In the genomic region with DNA sequence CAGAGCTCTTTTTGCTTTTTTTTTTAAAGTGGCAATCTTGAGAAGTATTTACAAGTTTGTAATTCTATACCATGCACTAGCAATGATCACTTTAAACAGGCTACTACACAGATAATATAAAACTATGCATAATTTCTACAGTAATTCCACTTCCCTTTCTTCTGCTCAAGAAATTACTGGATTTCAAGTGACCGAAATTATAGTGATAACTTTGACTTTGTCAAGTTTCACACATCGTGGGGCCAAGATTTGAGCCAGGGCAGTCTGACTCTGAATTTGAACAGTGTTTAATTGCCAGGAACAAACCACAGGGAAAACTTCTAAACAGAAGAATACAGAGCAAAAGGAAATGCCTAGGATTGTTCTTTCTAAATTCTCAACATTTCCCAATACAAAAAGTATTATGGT, we compare ENCODE assay signal across 16 cellular contexts.
DNase-seq lines count a peak whose midpoint lies in the region; ATAC-seq and TF ChIP-seq lines count a peak whose summit lies in the region.
"Had no signal": no experiment of that assay in that cellular context is flagged by ENCODE, and none has a peak within 500 bp of the region (broad histone marks: within the 10 kb centered on the region; RNA-seq: fewer than 3 reads in every experiment).

No MANE protein-coding gene starts in this region.

- BruUV-seq in MCF 10A (replicated peaks; lab: Mats Ljungman, UMichigan) = TSS peak; percentile 13

- CTCF ChIA-PET in MCF 10A (lab: Yijun Ruan, JAX) = interaction anchor here (0.6 to 4.1 kb wide), 31 partner anchors 10 to 598 kb away, joined by 3 to 72 read pairs (median 6); no protein-coding TSS in a partner anchor

- DNase-seq in natural killer cell treated with Interleukin-12 subunit alpha and Interleukin-12 subunit beta and Interleukin-15 and Interleukin-18, amount 100 ng/mL, for 72 hours (ENCODE audit: low spot score) = no peak
- no peak for DNase-seq in natural killer cell
- DNase-seq in MCF 10A (ENCODE audit: unreplicated experiment) = no peak
- no peak for DNase-seq in lower lobe of right lung
- DNase-seq in uterus = no peak
- no peak for DNase-seq in erythroblast (lab: John Stamatoyannopoulos, UW)
- no peak for DNase-seq in type B pancreatic cell (ENCODE audit: extremely low spot score, unreplicated experiment)
- DNase-seq: activated effector memory CD4-positive, alpha-beta T cell treated with Interleukin-2 at 50 U/mL for 16 hours; BE2C; GDM1; stimulated activated CD4-positive, alpha-beta T cell treated with anti-CD3 and anti-CD28 coated beads, Interleukin-15, amount 100 ng/mL, for 24 hours; stimulated activated naive CD8-positive, alpha-beta T cell treated with anti-CD3 and anti-CD28 coated beads, Interleukin-15, Interleukin-2, amounts not matched to agents 100 U/mL and 50 U/mL, for 24 hours; WERI-Rb-1 had no signal

- H3K27ac Mint-ChIP-seq in natural killer cell treated with Interleukin-12 subunit alpha and Interleukin-12 subunit beta and Interleukin-15 and Interleukin-18, amount 100 ng/mL, for 72 hours = peak overlapping the region; percentile 70 to 83
- H3K27ac Mint-ChIP-seq in natural killer cell (peak overlapping the region in 1 of 2 donors; percentile 65), MCF 10A (ENCODE audit: low read depth, unreplicated experiment) (peak overlapping the region; percentile 78), type B pancreatic cell (no peak overlapping the region)

- H3K27ac ChIP-seq in lower lobe of right lung = peak overlapping the region; percentile 2
- peak overlapping the region; percentile 6 to 72 for H3K27ac ChIP-seq in uterus
- H3K27ac ChIP-seq: KMS-11, WERI-Rb-1 had no signal

- peak overlapping the region; percentile 19 for H3K4me3 Mint-ChIP-seq in natural killer cell treated with Interleukin-12 subunit alpha and Interleukin-12 subunit beta and Interleukin-15 and Interleukin-18, amount 100 ng/mL, for 72 hours
- no peak overlapping the region for H3K4me3 Mint-ChIP-seq in natural killer cell
- H3K4me3 Mint-ChIP-seq in MCF 10A (ENCODE audit: unreplicated experiment) = peak overlapping the region; percentile 53
- H3K4me3 Mint-ChIP-seq in type B pancreatic cell = no peak overlapping the region
- H3K4me3 Mint-ChIP-seq: neural crest cell had no signal

- H3K4me1 Mint-ChIP-seq in natural killer cell treated with Interleukin-12 subunit alpha and Interleukin-12 subunit beta and Interleukin-15 and Interleukin-18, amount 100 ng/mL, for 72 hours (ENCODE audit: low read depth in 2 of 2) = peaks cover 51 to 65% of the 10 kb centered on the region in 2 donors
- H3K4me1 Mint-ChIP-seq in natural killer cell (peaks cover 60 to 64% of the 10 kb centered on the region in 2 donors), MCF 10A (ENCODE audit: insufficient read depth, unreplicated experiment) (peaks cover 40% of the 10 kb centered on the region), type B pancreatic cell (ENCODE audit: unreplicated experiment) (peaks cover 9% of the 10 kb centered on the region)

- ATAC-seq in natural killer cell treated with Interleukin-12 subunit alpha and Interleukin-12 subunit beta and Interleukin-15 and Interleukin-18, amount 100 ng/mL, for 72 hours = no peak
- ATAC-seq in natural killer cell = no peak
- ATAC-seq in lower lobe of right lung = no peak
- ATAC-seq in GM19023 (IDR thresholded peaks at IDR 0.05; ENCODE audit: unreplicated experiment) = no peak
- ATAC-seq: stimulated activated naive CD8-positive, alpha-beta T cell treated with anti-CD3 and anti-CD28 coated beads, Interleukin-15, Interleukin-2, amounts not matched to agents 100 U/mL and 50 U/mL, for 24 hours had no signal

- POLR2A ChIA-PET in MCF 10A (lab: Yijun Ruan, JAX) = interaction anchor here (0.6 to 4.4 kb wide), 23 partner anchors 12 to 299 kb away, joined by 3 to 32 read pairs (median 7); no protein-coding TSS in a partner anchor

- peaks cover 2% of the 10 kb centered on the region for H3K36me3 Mint-ChIP-seq in natural killer cell treated with Interleukin-12 subunit alpha and Interleukin-12 subunit beta and Interleukin-15 and Interleukin-18, amount 100 ng/mL, for 72 hours
- no peaks in the 10 kb centered on the region for H3K36me3 Mint-ChIP-seq in natural killer cell
- H3K36me3 Mint-ChIP-seq in MCF 10A (ENCODE audit: insufficient read depth, unreplicated experiment) = peaks cover 49% of the 10 kb centered on the region
- H3K36me3 Mint-ChIP-seq in type B pancreatic cell = no peaks in the 10 kb centered on the region

- no peaks in the 10 kb centered on the region for H3K9me3 ChIP-seq in lower lobe of right lung
- no peaks in the 10 kb centered on the region for H3K9me3 ChIP-seq in uterus
- H3K9me3 ChIP-seq: BE2C had no signal

- no peaks in the 10 kb centered on the region for H3K9me3 Mint-ChIP-seq in natural killer cell treated with Interleukin-12 subunit alpha and Interleukin-12 subunit beta and Interleukin-15 and Interleukin-18, amount 100 ng/mL, for 72 hours
- H3K9me3 Mint-ChIP-seq in natural killer cell (no peaks in the 10 kb centered on the region), MCF 10A (ENCODE audit: unreplicated experiment) (no peaks in the 10 kb centered on the region), type B pancreatic cell (no peaks in the 10 kb centered on the region)
- H3K9me3 Mint-ChIP-seq: neural crest cell had no signal

- no peaks in the 10 kb centered on the region for H3K27me3 ChIP-seq in lower lobe of right lung (ENCODE audit: low read depth)
- H3K27me3 ChIP-seq in uterus = no peaks in the 10 kb centered on the region
- H3K27me3 ChIP-seq: BE2C had no signal

- H3K36me3 ChIP-seq in lower lobe of right lung = peaks cover 5% of the 10 kb centered on the region
- no peaks in the 10 kb centered on the region for H3K36me3 ChIP-seq in uterus
- H3K36me3 ChIP-seq: BE2C, WERI-Rb-1 had no signal

- no peaks in the 10 kb centered on the region for H3K27me3 Mint-ChIP-seq in natural killer cell treated with Interleukin-12 subunit alpha and Interleukin-12 subunit beta and Interleukin-15 and Interleukin-18, amount 100 ng/mL, for 72 hours
- H3K27me3 Mint-ChIP-seq in natural killer cell (ENCODE audit: low read depth in 2 of 2) (no peaks in the 10 kb centered on the region), MCF 10A (ENCODE audit: insufficient read depth, unreplicated experiment) (no peaks in the 10 kb centered on the region), type B pancreatic cell (peaks cover 3% of the 10 kb centered on the region)

- H3K4me3 ChIP-seq in lower lobe of right lung (no peak overlapping the region), uterus (no peak overlapping the region)

- no peak for TF ChIP-seq CTCF in natural killer cell (IDR thresholded peaks at IDR 0.05)
- no peak for TF ChIP-seq CTCF in MCF 10A (IDR thresholded peaks at IDR 0.05; ENCODE audit: unreplicated experiment)
- TF ChIP-seq CTCF in lower lobe of right lung (IDR thresholded peaks at IDR 0.05) = no peak
- no peak for TF ChIP-seq CTCF in uterus (IDR thresholded peaks at IDR 0.05)
- TF ChIP-seq CTCF in type B pancreatic cell (conservative IDR thresholded peaks at IDR 0.05) = no peak

- H3K4me1 ChIP-seq in lower lobe of right lung (peaks cover 42% of the 10 kb centered on the region), uterus (peaks cover 4 to 18% of the 10 kb centered on the region in 2 donors)
- H3K4me1 ChIP-seq: BE2C had no signal

- intact Hi-C loops in natural killer cell (cut with micrococcal nuclease) = no loop called here
- intact Hi-C loops in MCF 10A (cut with micrococcal nuclease) = no loop called here
- intact Hi-C loops in lower lobe of right lung (cut with DNase I) = no loop called here
- intact Hi-C loops in uterus (cut with DNase I; ENCODE audit: low total_unique reads) = no loop called here

- TF ChIP-seq POLR2A in uterus (IDR thresholded peaks at IDR 0.05) (no peak), erythroblast (IDR thresholded peaks at IDR 0.05; ENCODE audit: low read length) (no peak)

Comparison
In these comparisons a context has a peak if more than half of its experiments do, and no peak if none do; other contexts are left out.
1. H3K4me3 Mint-ChIP-seq: peak in natural killer cell treated with Interleukin-12 subunit alpha and Interleukin-12 subunit beta and Interleukin-15 and Interleukin-18, amount 100 ng/mL, for 72 hours (single experiment) and MCF 10A (single experiment); none in natural killer cell (single experiment) and type B pancreatic cell (single experiment).